Comparison of ENCODE assay signal across 22 cellular contexts in the genomic region with DNA sequence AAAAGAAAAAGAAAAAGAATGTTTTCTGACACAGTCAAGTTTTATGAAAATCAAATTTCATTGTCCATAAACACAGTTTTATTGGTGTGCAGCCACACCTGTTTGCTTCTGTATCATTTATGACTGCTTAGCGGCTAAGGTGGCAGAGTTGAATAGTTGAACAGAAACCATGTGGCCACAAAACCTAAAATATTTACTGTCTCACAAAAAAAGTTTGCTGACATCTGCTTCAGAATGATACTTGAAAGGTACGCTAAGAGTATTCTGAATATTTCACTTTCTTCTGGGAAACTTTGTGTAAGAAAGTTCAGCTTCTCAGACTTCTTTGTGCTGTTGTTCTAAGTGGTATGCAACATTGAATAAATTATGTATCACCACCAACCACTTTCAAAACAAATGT. TPM values are rescaled to one million over a fixed set of nuclear protein-coding genes. Genes with fewer than 3 reads are reported as not detected.
DNase-seq lines count a peak whose midpoint lies in the region; ATAC-seq and FAIRE-seq lines count a peak whose summit lies in the region.
"Had no signal": no experiment of that assay in that cellular context is flagged by ENCODE, and none has a peak within 500 bp of the region (broad histone marks: within the 10 kb centered on the region; RNA-seq: fewer than 3 reads in every experiment).

No MANE protein-coding gene starts in this region.

- 18 to 56% (median 55%) methylated on average over 2 of the region's 2 CpGs for WGBS in small intestine, 3 donors

- DNase-seq in small intestine (peak; percentile 35), NCI-H345 (lab: John Stamatoyannopoulos, UW) (no peak)
- DNase-seq in activated naive CD4-positive, alpha-beta T cell treated with anti-CD3 and anti-CD28 coated beads, Interleukin-2, amount 50 U/mL, for 16 hours, result no peak
- DNase-seq: activated CD4-positive, alpha-beta memory T cell treated with anti-CD3 and anti-CD28 coated beads, Interleukin-2, amount 10 ng/mL, durations not matched to agents 7 days and 5 days; activated gamma-delta T cell treated with Interleukin-2 at 50 U/mL for 16 hours; activated T-cell treated with anti-CD3 and anti-CD28 coated beads for 4 hours; COR-L47; DND-41; heart left ventricle; NCI-H1694; pancreas; right cardiac atrium; upper lobe of right lung had no signal

- no peaks in the 10 kb centered on the region for H3K27me3 ChIP-seq in small intestine (ENCODE audit: control insufficient read depth in 2 of 2, insufficient read depth in 2 of 2, low read length in 2 of 2)
- H3K27me3 ChIP-seq: pancreas had no signal

- peak; percentile 73 for ATAC-seq in GM19023 (IDR thresholded peaks at IDR 0.05; ENCODE audit: unreplicated experiment)
- peak; percentile 73 for ATAC-seq in GM21786 (IDR thresholded peaks at IDR 0.05; ENCODE audit: unreplicated experiment)
- ATAC-seq in HG03432 (IDR thresholded peaks at IDR 0.05; ENCODE audit: unreplicated experiment), result peak; percentile 39
- ATAC-seq in HG03457 (IDR thresholded peaks at IDR 0.05; ENCODE audit: unreplicated experiment), result no peak
- ATAC-seq in HG02973 (IDR thresholded peaks at IDR 0.05; ENCODE audit: unreplicated experiment), result no peak
- ATAC-seq: heart left ventricle, left lobe of liver, pancreas, right cardiac atrium, upper lobe of right lung, WTC11 had no signal

- H3K4me3 ChIP-seq in small intestine (ENCODE audit: low read depth in 1 of 2, low read length in 2 of 2), result no peak overlapping the region
- H3K4me3 ChIP-seq: heart left ventricle, pancreas, SJSA1, upper lobe of right lung had no signal

- H3K36me3 ChIP-seq in small intestine (ENCODE audit: control insufficient read depth in 2 of 2, insufficient read depth in 2 of 2, low read length in 2 of 2), result no peaks in the 10 kb centered on the region
- H3K36me3 ChIP-seq: heart left ventricle, pancreas, SJSA1, upper lobe of right lung had no signal

- no peak overlapping the region for H3K27ac ChIP-seq in small intestine (ENCODE audit: low read depth in 1 of 2, low read length in 1 of 2)
- H3K27ac ChIP-seq: heart left ventricle, pancreas, SJSA1, upper lobe of right lung had no signal

- H3K9me3 ChIP-seq in small intestine (ENCODE audit: control insufficient read depth, low read depth), result no peaks in the 10 kb centered on the region
- H3K9me3 ChIP-seq: heart left ventricle, pancreas, SJSA1, upper lobe of right lung had no signal

- H3K4me1 ChIP-seq in small intestine (ENCODE audit: control insufficient read depth in 2 of 2, insufficient read depth in 1 of 2, low read depth in 1 of 2, low read length in 1 of 2), result peaks cover 2 to 6% of the 10 kb centered on the region in 2 donors
- H3K4me1 ChIP-seq: SJSA1, upper lobe of right lung had no signal

- no peak for FAIRE-seq in small intestine (lab: Jason Lieb, UNC)
- FAIRE-seq: pancreas had no signal

RNA-seq across cellular contexts. Expression of a gene that starts 6.2 kb away (rescaled TPM):
- 10 to 100 TPM; 17.9 to 40.3 (median 29.5) TPM for polyA plus RNA-seq in small intestine
- polyA plus RNA-seq: IgD-negative memory B cell had no signal

Comparison
In these comparisons a context has a peak if more than half of its experiments do, and no peak if none do; other contexts are left out.
1. ATAC-seq: peak in GM19023 (single experiment), GM21786 (single experiment) and HG03432 (single experiment); none in HG03457 (single experiment) and HG02973 (single experiment).